ENCODE assay signal across 13 cellular contexts in the genomic region with DNA sequence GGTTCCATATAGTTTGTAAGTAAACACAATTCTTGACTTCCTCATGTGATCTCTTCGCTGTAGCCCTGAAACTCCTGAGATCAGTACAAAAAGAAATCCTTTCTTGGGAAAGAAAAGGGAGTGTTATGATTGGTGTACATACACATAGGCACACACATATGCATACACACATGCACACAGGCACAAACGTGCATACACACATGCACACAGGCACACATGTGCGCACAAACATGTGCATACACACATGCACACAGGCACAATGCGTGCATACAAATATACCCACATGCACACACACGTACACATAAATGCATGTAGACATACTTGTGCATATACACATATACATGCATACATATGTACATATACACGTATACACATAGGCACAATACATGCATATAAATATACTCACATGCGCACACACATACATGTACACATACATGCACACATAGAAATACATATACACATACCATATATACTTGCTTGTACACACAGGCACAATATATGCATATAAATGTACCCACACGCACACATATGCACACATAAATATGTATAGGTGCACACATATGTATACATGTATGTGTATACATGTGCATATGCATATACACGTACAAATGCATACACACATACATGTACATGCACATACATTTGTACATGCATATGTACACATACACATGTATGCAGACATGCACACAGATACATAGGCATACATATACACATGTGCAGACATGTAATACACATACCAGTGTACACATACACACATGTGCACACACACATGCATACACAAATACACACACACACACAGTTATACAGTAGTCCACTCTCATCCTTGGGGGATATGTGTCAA. TPM values are rescaled to one million over a fixed set of nuclear protein-coding genes. Genes with fewer than 3 reads are reported as not detected.
A peak's percentile ranks its signal among the peaks of the same experiment; 100 is the strongest.
DNase-seq lines count a peak whose midpoint lies in the region; ATAC-seq and TF ChIP-seq lines count a peak whose summit lies in the region.
"Had no signal": no experiment of that assay in that cellular context is flagged by ENCODE, and none has a peak within 500 bp of the region (broad histone marks: within the 10 kb centered on the region; RNA-seq: fewer than 3 reads in every experiment).

No MANE protein-coding gene starts in this region.

- no peak for ATAC-seq in stimulated activated naive CD8-positive, alpha-beta T cell treated with anti-CD3 and anti-CD28 coated beads, Interleukin-15, Interleukin-2, amounts not matched to agents 100 U/mL and 50 U/mL, for 24 hours
- ATAC-seq in T-cell (replicated peaks in 1 of 4) (no peak), HG03432 (IDR thresholded peaks at IDR 0.05; ENCODE audit: unreplicated experiment) (no peak)

- no peak overlapping the region for H2AFZ ChIP-seq in GM23248

- CTCF ChIA-PET in T-cell (lab: Charles Lee): interaction anchor here in 1 of 2 donors (1.2 kb wide), 1 partner anchor 20 kb away, joined by 4 read pairs; no protein-coding TSS in a partner anchor

- peak overlapping the region; percentile 49 for H3K27ac Mint-ChIP-seq in stimulated activated naive CD8-positive, alpha-beta T cell treated with anti-CD3 and anti-CD28 coated beads, Interleukin-15, Interleukin-2, amounts not matched to agents 100 ng/mL and 50 ng/mL, for 24 hours
- H3K27ac Mint-ChIP-seq in T-cell: peak overlapping the region; percentile 95 to 98
- peak overlapping the region; percentile 64 for H3K27ac Mint-ChIP-seq in mesothelial cell of epicardium

- peak overlapping the region; percentile 41 for H3K4me3 Mint-ChIP-seq in stimulated activated naive CD8-positive, alpha-beta T cell treated with anti-CD3 and anti-CD28 coated beads, Interleukin-15, Interleukin-2, amounts not matched to agents 100 ng/mL and 50 ng/mL, for 24 hours
- H3K4me3 Mint-ChIP-seq in T-cell (peak overlapping the region; percentile 68 to 89 (median 70)), mesothelial cell of epicardium (no peak overlapping the region)

- in situ Hi-C loops in GM23248 (cut with MboI): no loop called here

- H3K27me3 ChIP-seq in GM23248 (replicated peaks; ENCODE audit: insufficient read depth): no peaks in the 10 kb centered on the region
- H3K27me3 ChIP-seq: tibial artery had no signal

- H3K36me3 ChIP-seq in GM23248 (ENCODE audit: low read depth): no peaks in the 10 kb centered on the region
- H3K36me3 ChIP-seq: tibial artery had no signal

- POLR2A ChIA-PET in T-cell (lab: Charles Lee): interaction anchor here in 1 of 2 donors (0.5 kb wide), 1 partner anchor 19 kb away, joined by 7 read pairs; no protein-coding TSS in a partner anchor

- peaks cover 2% of the 10 kb centered on the region for H3K36me3 Mint-ChIP-seq in stimulated activated naive CD8-positive, alpha-beta T cell treated with anti-CD3 and anti-CD28 coated beads, Interleukin-15, Interleukin-2, amounts not matched to agents 100 ng/mL and 50 ng/mL, for 24 hours (ENCODE audit: low read depth)
- H3K36me3 Mint-ChIP-seq in T-cell (peaks cover 11% of the 10 kb centered on the region), mesothelial cell of epicardium (peaks cover 6% of the 10 kb centered on the region)

- peaks cover 7% of the 10 kb centered on the region; the same call in 1 of the 2 replicates for H3F3A ChIP-seq in GM23248 (ENCODE audit: insufficient read depth)

- no peak overlapping the region for H3K9ac ChIP-seq in GM23248

- WGBS in GM23248 (ENCODE audit: low coverage in 1 of 2, low lambda C conversion rate in 2 of 2, missing lambda C conversion rate in 2 of 2), 2 experiments: 95 to 98% methylated on average over 9 of the region's 9 CpGs

- no peaks in the 10 kb centered on the region for H3K9me2 ChIP-seq in GM23248 (ENCODE audit: insufficient read depth)

- no peaks in the 10 kb centered on the region for H3K27me3 Mint-ChIP-seq in stimulated activated naive CD8-positive, alpha-beta T cell treated with anti-CD3 and anti-CD28 coated beads, Interleukin-15, Interleukin-2, amounts not matched to agents 100 ng/mL and 50 ng/mL, for 24 hours
- H3K27me3 Mint-ChIP-seq in T-cell (no peaks in the 10 kb centered on the region), mesothelial cell of epicardium (ENCODE audit: low read depth) (no peaks in the 10 kb centered on the region)

- TF ChIP-seq CTCF in mesothelial cell of epicardium (IDR thresholded peaks at IDR 0.05; ENCODE audit: unreplicated experiment) (no peak), GM10266 (IDR thresholded peaks at IDR 0.05; ENCODE audit: control insufficient read depth, insufficient read depth, low read depth, missing control alignments) (no peak)

- no peak overlapping the region for H3K4me2 ChIP-seq in GM23248 (ENCODE audit: unreplicated experiment)

- no peak overlapping the region for H3K27ac ChIP-seq in GM23248
- H3K27ac ChIP-seq: tibial artery had no signal

- peaks cover 65% of the 10 kb centered on the region for H3K4me1 Mint-ChIP-seq in stimulated activated naive CD8-positive, alpha-beta T cell treated with anti-CD3 and anti-CD28 coated beads, Interleukin-15, Interleukin-2, amounts not matched to agents 100 ng/mL and 50 ng/mL, for 24 hours (ENCODE audit: low read depth)
- H3K4me1 Mint-ChIP-seq in T-cell (peaks cover 77 to 89% (median 87%) of the 10 kb centered on the region in 3 donors), mesothelial cell of epicardium (peaks cover 32% of the 10 kb centered on the region)

- H3K9me3 ChIP-seq in GM23248 (ENCODE audit: low read depth): no peaks in the 10 kb centered on the region
- H3K9me3 ChIP-seq: tibial artery had no signal

- H3K4me3 ChIP-seq in GM23248: no peak overlapping the region
- H3K4me3 ChIP-seq: tibial artery had no signal

- peaks cover 9% of the 10 kb centered on the region; the same call in 1 of the 2 replicates for H3K4me1 ChIP-seq in GM23248 (ENCODE audit: insufficient read depth)

- H4K20me1 ChIP-seq in GM23248 (ENCODE audit: insufficient read depth): peaks cover 7% of the 10 kb centered on the region; the same call in 1 of the 2 replicates

- peaks cover 94% of the 10 kb centered on the region for H3K79me2 ChIP-seq in GM23248 (ENCODE audit: insufficient read depth)

- no peaks in the 10 kb centered on the region for H3K9me3 Mint-ChIP-seq in stimulated activated naive CD8-positive, alpha-beta T cell treated with anti-CD3 and anti-CD28 coated beads, Interleukin-15, Interleukin-2, amounts not matched to agents 100 ng/mL and 50 ng/mL, for 24 hours
- H3K9me3 Mint-ChIP-seq in T-cell (no peaks in the 10 kb centered on the region), mesothelial cell of epicardium (no peaks in the 10 kb centered on the region)

- DNase-seq in stimulated activated naive CD8-positive, alpha-beta T cell treated with anti-CD3 and anti-CD28 coated beads, Interleukin-15, Interleukin-2, amounts not matched to agents 100 U/mL and 50 U/mL, for 24 hours: no peak
- DNase-seq in T-cell: no peak
- no peak for DNase-seq in mesothelial cell of epicardium (ENCODE audit: low spot score in 2 of 2, unreplicated experiment in 2 of 2)
- no peak for DNase-seq in C1 segment of cervical spinal cord (lab: John Stamatoyannopoulos, UW)
- DNase-seq in GM10266 (ENCODE audit: extremely low spot score): no peak
- DNase-seq in GM23248: no peak
- DNase-seq: activated naive CD4-positive, alpha-beta T cell; EL; foreskin melanocyte; NCI-H524; tibial artery had no signal

RNA-seq across cellular contexts. Expression of gene CMIP, which starts 26.4 kb away (rescaled TPM):
- 10 to 100 TPM; 39.8 to 55.9 (median 42.6) TPM for total RNA-seq in T-cell
- 70.0 to 74.9 TPM (median 71.0 TPM) in 3 replicates for total RNA-seq in mesothelial cell of epicardium
- total RNA-seq in GM23248 (2014; rRNA removed; shearing (Covaris generic)): 7.8 and 9.5 TPM in 2 replicates
- polyA plus RNA-seq in GM23248 (2016; fragmentation: Nextera tagmentation; extraction: Ambion mirVana): 1.3 and 1.5 TPM in 2 replicates
